13 cellular contexts compared by ENCODE assay signal in genomic region chr2:216004408-216005283, GRCh38. TPM values are rescaled to one million over a fixed set of nuclear protein-coding genes. Genes with fewer than 3 reads are reported as not detected.
DNase-seq lines count a peak whose midpoint lies in the region; ATAC-seq and TF ChIP-seq lines count a peak whose summit lies in the region.
"Had no signal": no experiment of that assay in that cellular context is flagged by ENCODE, and none has a peak within 500 bp of the region (broad histone marks: within the 10 kb centered on the region; RNA-seq: fewer than 3 reads in every experiment).

No MANE protein-coding gene starts in this region.

- peak overlapping the region; percentile 16 to 72 (median 55) for H3K27ac Mint-ChIP-seq in CD4-positive, CD25-positive, alpha-beta regulatory T cell
- H3K27ac Mint-ChIP-seq in activated CD8-positive, alpha-beta T cell treated with anti-CD3 and anti-CD28 coated beads for 36 hours, result peak overlapping the region; percentile 78
- H3K27ac Mint-ChIP-seq in chondrocyte (ENCODE audit: unreplicated experiment), result no peak overlapping the region

- H2AFZ ChIP-seq in hepatocyte, result no peak overlapping the region

- WGBS in hepatocyte (ENCODE audit: low lambda C conversion rate, missing lambda C conversion rate), result 96% methylated on average over 6 of the region's 6 CpGs

- H3K27me3 Mint-ChIP-seq in CD4-positive, CD25-positive, alpha-beta regulatory T cell, result no peaks in the 10 kb centered on the region
- H3K27me3 Mint-ChIP-seq in activated CD8-positive, alpha-beta T cell treated with anti-CD3 and anti-CD28 coated beads for 36 hours, result no peaks in the 10 kb centered on the region
- no peaks in the 10 kb centered on the region for H3K27me3 Mint-ChIP-seq in chondrocyte (ENCODE audit: low read depth)
- H3K27me3 Mint-ChIP-seq: brain had no signal

- DNase-seq in CD4-positive, CD25-positive, alpha-beta regulatory T cell, result no peak
- peak; percentile 44 for DNase-seq in activated CD8-positive, alpha-beta T cell treated with anti-CD3 and anti-CD28 coated beads for 36 hours
- DNase-seq in NCI-H748 treated with DMSO at 0.1 percent for 48 hours (lab: John Stamatoyannopoulos, UW) (no peak), hepatocyte (ENCODE audit: low spot score) (no peak), chondrocyte (ENCODE audit: low spot score) (no peak)
- DNase-seq: Caco-2, KG1, NCI-H69, transverse colon had no signal

- no peak overlapping the region for H3K4me3 ChIP-seq in CD4-positive, CD25-positive, alpha-beta regulatory T cell (ENCODE audit: low read depth, low read length)
- H3K4me3 ChIP-seq in hepatocyte, result no peak overlapping the region
- H3K4me3 ChIP-seq: transverse colon had no signal

- peaks cover 32% of the 10 kb centered on the region for H3K79me2 ChIP-seq in hepatocyte

- no peak for TF ChIP-seq CTCF in activated CD8-positive, alpha-beta T cell treated with anti-CD3 and anti-CD28 coated beads for 36 hours (IDR thresholded peaks at IDR 0.05)
- no peak for TF ChIP-seq CTCF in hepatocyte (IDR thresholded peaks at IDR 0.05; ENCODE audit: poor library complexity)
- TF ChIP-seq CTCF in chondrocyte (IDR thresholded peaks at IDR 0.05), result no peak

- POLR2A ChIA-PET in activated CD8-positive, alpha-beta T cell treated with anti-CD3 and anti-CD28 coated beads for 36 hours (lab: Charles Lee), result interaction anchor here (1.0 kb wide), 1 partner anchor 8 kb away, joined by 4 read pairs; no protein-coding TSS in a partner anchor

- H3K4me1 ChIP-seq in CD4-positive, CD25-positive, alpha-beta regulatory T cell (ENCODE audit: control insufficient read depth, insufficient read depth, low read length, poor library complexity, severe bottlenecking), result peaks cover 22% of the 10 kb centered on the region
- no peaks in the 10 kb centered on the region for H3K4me1 ChIP-seq in hepatocyte (ENCODE audit: insufficient read depth)
- H3K4me1 ChIP-seq: Caco-2 had no signal

- peaks cover 14% of the 10 kb centered on the region for H3K36me3 Mint-ChIP-seq in CD4-positive, CD25-positive, alpha-beta regulatory T cell
- H3K36me3 Mint-ChIP-seq in activated CD8-positive, alpha-beta T cell treated with anti-CD3 and anti-CD28 coated beads for 36 hours (ENCODE audit: low read depth), result no peaks in the 10 kb centered on the region
- peaks cover 3% of the 10 kb centered on the region for H3K36me3 Mint-ChIP-seq in chondrocyte (ENCODE audit: low read depth)
- H3K36me3 Mint-ChIP-seq: brain had no signal

- H4K20me1 ChIP-seq in hepatocyte (ENCODE audit: insufficient read depth, poor library complexity, severe bottlenecking), result no peaks in the 10 kb centered on the region

- H3K4me1 Mint-ChIP-seq in CD4-positive, CD25-positive, alpha-beta regulatory T cell, result peaks cover 23 to 44% (median 32%) of the 10 kb centered on the region in 4 donors
- peaks cover 47% of the 10 kb centered on the region for H3K4me1 Mint-ChIP-seq in activated CD8-positive, alpha-beta T cell treated with anti-CD3 and anti-CD28 coated beads for 36 hours (ENCODE audit: low read depth)
- peaks cover 11% of the 10 kb centered on the region for H3K4me1 Mint-ChIP-seq in chondrocyte (ENCODE audit: low read depth)

- no peaks in the 10 kb centered on the region for H3K9me3 ChIP-seq in CD4-positive, CD25-positive, alpha-beta regulatory T cell (ENCODE audit: control insufficient read depth in 2 of 2, low read length in 2 of 2)
- no peaks in the 10 kb centered on the region for H3K9me3 ChIP-seq in hepatocyte (ENCODE audit: low read depth)
- H3K9me3 ChIP-seq: Caco-2, transverse colon had no signal

- peak overlapping the region in 3 of 4 donors; percentile 15 to 71 (median 40) for H3K4me3 Mint-ChIP-seq in CD4-positive, CD25-positive, alpha-beta regulatory T cell
- peak overlapping the region; percentile 18 for H3K4me3 Mint-ChIP-seq in activated CD8-positive, alpha-beta T cell treated with anti-CD3 and anti-CD28 coated beads for 36 hours
- no peak overlapping the region for H3K4me3 Mint-ChIP-seq in chondrocyte (ENCODE audit: unreplicated experiment)
- H3K4me3 Mint-ChIP-seq: brain had no signal

- CTCF ChIA-PET in activated CD8-positive, alpha-beta T cell treated with anti-CD3 and anti-CD28 coated beads for 36 hours (lab: Charles Lee), result interaction anchor here (0.6 to 3.6 kb wide), 6 partner anchors 12 to 106 kb away, joined by 3 to 21 read pairs (median 4); no protein-coding TSS in a partner anchor

- peak in 1 of 2 donors; percentile 46 for ATAC-seq in CD4-positive, CD25-positive, alpha-beta regulatory T cell (ENCODE audit: low read depth in 2 of 2)
- ATAC-seq in GM18909 (IDR thresholded peaks at IDR 0.05; ENCODE audit: poor library complexity, unreplicated experiment) (peak; percentile 28), HG02973 (IDR thresholded peaks at IDR 0.05; ENCODE audit: unreplicated experiment) (peak; percentile 36), GM18870 (IDR thresholded peaks at IDR 0.05; ENCODE audit: unreplicated experiment) (no peak)
- peak; percentile 48 for ATAC-seq in activated CD8-positive, alpha-beta T cell treated with anti-CD3 and anti-CD28 coated beads for 36 hours

- H3K9me2 ChIP-seq in hepatocyte (replicated peaks; ENCODE audit: insufficient read depth), result no peaks in the 10 kb centered on the region

- H3K36me3 ChIP-seq in CD4-positive, CD25-positive, alpha-beta regulatory T cell (ENCODE audit: control insufficient read depth, insufficient read depth, low read length), result no peaks in the 10 kb centered on the region
- no peaks in the 10 kb centered on the region for H3K36me3 ChIP-seq in hepatocyte (replicated peaks; ENCODE audit: insufficient read depth, low read depth)
- H3K36me3 ChIP-seq: transverse colon had no signal

- no peak overlapping the region for H3K27ac ChIP-seq in CD4-positive, CD25-positive, alpha-beta regulatory T cell (ENCODE audit: insufficient read depth, low read length, poor library complexity, severe bottlenecking)
- H3K27ac ChIP-seq in hepatocyte, result no peak overlapping the region
- H3K27ac ChIP-seq: transverse colon had no signal

- no peaks in the 10 kb centered on the region for H3K27me3 ChIP-seq in CD4-positive, CD25-positive, alpha-beta regulatory T cell (ENCODE audit: control insufficient read depth, insufficient read depth, low read length)
- no peaks in the 10 kb centered on the region for H3K27me3 ChIP-seq in hepatocyte
- H3K27me3 ChIP-seq: transverse colon had no signal

- no peak overlapping the region for H3K4me2 ChIP-seq in hepatocyte

- H3K9me3 Mint-ChIP-seq in CD4-positive, CD25-positive, alpha-beta regulatory T cell, result no peaks in the 10 kb centered on the region
- no peaks in the 10 kb centered on the region for H3K9me3 Mint-ChIP-seq in activated CD8-positive, alpha-beta T cell treated with anti-CD3 and anti-CD28 coated beads for 36 hours
- no peaks in the 10 kb centered on the region for H3K9me3 Mint-ChIP-seq in chondrocyte (ENCODE audit: low read depth)
- H3K9me3 Mint-ChIP-seq: brain had no signal

- intact Hi-C loops in activated CD8-positive, alpha-beta T cell treated with anti-CD3 and anti-CD28 coated beads for 36 hours (cut with micrococcal nuclease), result loop anchor here (5.0 kb wide), 1 partner anchor 52 kb away; no protein-coding TSS in a partner anchor

RNA-seq across cellular contexts. Expression of gene MREG, which starts 8.7 kb away (rescaled TPM):
- total RNA-seq in CD4-positive, CD25-positive, alpha-beta regulatory T cell, result 10.8 TPM
- polyA plus RNA-seq in CD4-positive, CD25-positive, alpha-beta regulatory T cell, result 1 to 10 TPM in 3 of 4 donors, under 1 TPM in 1; 0.75 to 2.6 (median 2.0) TPM
- 10 to 100 TPM in 1 of 2 experiments, 1 to 10 TPM in 1; 8.0 to 10.9 TPM for total RNA-seq in activated CD8-positive, alpha-beta T cell treated with anti-CD3 and anti-CD28 coated beads for 36 hours
- total RNA-seq in hepatocyte (10.1 and 12.9 TPM in 2 replicates), chondrocyte (1.8 to 4.5 TPM (median 2.7 TPM) in 3 replicates)
- 5.6 and 7.1 TPM in 2 replicates for polyA plus RNA-seq in hepatocyte
